Comparison of ENCODE assay signal across 8 cellular contexts in genomic region chr11:68121067-68121899, GRCh38. TPM values are rescaled to one million over a fixed set of nuclear protein-coding genes. Genes with fewer than 3 reads are reported as not detected.
DNase-seq lines count a peak whose midpoint lies in the region; ATAC-seq and TF ChIP-seq lines count a peak whose summit lies in the region.

CHKA (minus strand) TSS chr11:68121388; CDS start chr11:68121177, 211 bp downstream.

- peaks cover 10% of the 10 kb centered on the region for H4K20me1 ChIP-seq in osteoblast (ENCODE audit: insufficient read depth, low read length)

- H3K27me3 ChIP-seq in osteoblast (ENCODE audit: insufficient read depth, low read length): no peaks in the 10 kb centered on the region

- H3K4me1 Mint-ChIP-seq in HFFc6 (ENCODE audit: low read depth): peaks cover 33% of the 10 kb centered on the region

- H3K27ac ChIP-seq in osteoblast (ENCODE audit: low read depth, low read length) (peak within 1 kb of the TSS; percentile 93), temporal lobe (ENCODE audit: low read depth, low read length) (peak within 1 kb of the TSS; percentile 96)

- H3K4me2 ChIP-seq in osteoblast (ENCODE audit: insufficient read depth, low read length): peak within 1 kb of the TSS; percentile 85

- peak within 1 kb of the TSS; percentile 87 for H3K4me3 Mint-ChIP-seq in HFFc6

- H3K4me3 ChIP-seq in osteoblast (ENCODE audit: insufficient read depth, low read length): peak within 1 kb of the TSS; percentile 68

- H3K36me3 Mint-ChIP-seq in HFFc6 (ENCODE audit: low read depth): peaks cover 5% of the 10 kb centered on the region; the same call in 1 of the 2 replicates
- peaks cover 0 to 6% of the 10 kb centered on the region in 2 donors for H3K36me3 Mint-ChIP-seq in activated naive CD4-positive, alpha-beta T cell treated with anti-CD3 and anti-CD28 coated beads, Interleukin-2, amount 50 U/mL, for 72 hours

- peaks cover 38% of the 10 kb centered on the region for H3K79me2 ChIP-seq in osteoblast (ENCODE audit: insufficient read depth, low read length)

- DNase-seq in GM10248 (ENCODE audit: extremely low spot score) (peak; percentile 98), HFFc6 (peak; percentile 75), NAMALWA (ENCODE audit: low spot score) (peak; percentile 93), SKM-1 (lab: John Stamatoyannopoulos, UW; ENCODE audit: unreplicated experiment) (peak; percentile 70), glomerular endothelial cell (ENCODE audit: extremely low read depth, low read depth, low spot score) (no peak), osteoblast (ENCODE audit: insufficient read length, low spot score, missing footprints) (peak; percentile 100)
- peak; percentile 90 to 96 for DNase-seq in activated naive CD4-positive, alpha-beta T cell treated with anti-CD3 and anti-CD28 coated beads, Interleukin-2, amount 50 U/mL, for 72 hours (ENCODE audit: low spot score in 2 of 2)

- CTCF ChIA-PET in GM10248 (lab: Yijun Ruan, JAX): interaction anchor here (1.6 kb wide), 1 partner anchor 88 kb away, joined by 5 read pairs; no protein-coding TSS in a partner anchor

- no peak for TF ChIP-seq CTCF in GM10248 (IDR thresholded peaks at IDR 0.05; ENCODE audit: control extremely low read depth, extremely low read depth, low read depth, missing control alignments)
- TF ChIP-seq CTCF in HFFc6 (IDR thresholded peaks at IDR 0.05): no peak
- TF ChIP-seq CTCF in osteoblast (IDR thresholded peaks at IDR 0.05; ENCODE audit: extremely low read depth, low read depth, low read length): no peak

- H2AFZ ChIP-seq in osteoblast (ENCODE audit: low read length): peak within 1 kb of the TSS; percentile 89

- H3K36me3 ChIP-seq in osteoblast (ENCODE audit: insufficient read depth, low read length): no peaks in the 10 kb centered on the region

- H3K27me3 Mint-ChIP-seq in HFFc6 (ENCODE audit: insufficient read depth): no peaks in the 10 kb centered on the region; the same call in 1 of the 2 replicates

- POLR2A ChIA-PET in GM10248 (lab: Yijun Ruan, JAX): no interaction called here

- no peaks in the 10 kb centered on the region for H3K9me3 ChIP-seq in osteoblast (ENCODE audit: low read depth, low read length)

- H3K9me3 Mint-ChIP-seq in HFFc6: no peaks in the 10 kb centered on the region
- no peaks in the 10 kb centered on the region for H3K9me3 Mint-ChIP-seq in activated naive CD4-positive, alpha-beta T cell treated with anti-CD3 and anti-CD28 coated beads, Interleukin-2, amount 50 U/mL, for 72 hours

- H3K4me1 ChIP-seq in osteoblast (ENCODE audit: insufficient read depth, low read length): peaks cover 32% of the 10 kb centered on the region

- ATAC-seq in activated naive CD4-positive, alpha-beta T cell treated with anti-CD3 and anti-CD28 coated beads, Interleukin-2, amount 50 U/mL, for 72 hours: peak; percentile 92 to 97

- peak within 1 kb of the TSS; percentile 82 for H3K27ac Mint-ChIP-seq in HFFc6
- H3K27ac Mint-ChIP-seq in activated naive CD4-positive, alpha-beta T cell treated with anti-CD3 and anti-CD28 coated beads, Interleukin-2, amount 50 U/mL, for 72 hours: peak within 1 kb of the TSS; percentile 36 to 82

RNA-seq across cellular contexts. Expression of gene CHKA, which starts in this region (rescaled TPM):
- 1 to 10 TPM; 6.8 to 9.2 (median 7.8) TPM for total RNA-seq in HFFc6 (2021; fragmentation: NEBNext Ultra II Directional; extraction: Animal tissue kit (Norgen Biotek cat#: 25700))
- total RNA-seq in activated naive CD4-positive, alpha-beta T cell treated with anti-CD3 and anti-CD28 coated beads, Interleukin-2, amount 50 U/mL, for 72 hours: 10 to 100 TPM in 1 of 2 donors, 1 to 10 TPM in 1; 9.5 to 30.2 TPM
- total RNA-seq in glomerular endothelial cell (31.0 and 45.6 TPM in 2 replicates), osteoblast (26.5 and 29.0 TPM in 2 replicates), temporal lobe (31.0 TPM)
